ENCODE assay signal across 2 cellular contexts in the genomic region with DNA sequence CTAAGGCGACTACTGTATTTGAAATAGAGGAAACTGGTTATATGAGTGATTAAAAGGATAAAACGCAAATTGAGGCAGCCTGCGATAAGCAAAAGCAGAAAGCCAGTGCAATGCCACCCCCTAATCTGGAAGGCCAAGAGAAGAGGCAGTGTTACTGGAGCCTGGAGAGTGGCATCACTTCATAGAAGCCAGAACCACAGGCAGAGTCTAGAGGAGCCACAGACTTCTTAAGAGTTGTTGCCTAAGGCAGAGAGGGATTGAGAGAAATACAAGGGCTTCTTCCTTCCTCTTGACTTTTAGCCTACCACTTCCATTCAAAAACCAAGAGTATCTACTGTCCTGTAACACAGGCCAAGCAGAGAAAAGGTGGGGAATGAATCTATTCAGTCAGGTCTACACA.
TF ChIP-seq lines count a peak whose summit lies in the region.

No MANE protein-coding gene starts in this region.

TF ChIP-seq in GM23338, 12 proteins besides CTCF, POLR2A, EP300 and RAD21:
- TF ChIP-seq ZNF331 (CRISPR knock-in tag; IDR thresholded peaks at IDR 0.05; ENCODE audit: low read depth): no peak
- TF ChIP-seq, protein P1, sequence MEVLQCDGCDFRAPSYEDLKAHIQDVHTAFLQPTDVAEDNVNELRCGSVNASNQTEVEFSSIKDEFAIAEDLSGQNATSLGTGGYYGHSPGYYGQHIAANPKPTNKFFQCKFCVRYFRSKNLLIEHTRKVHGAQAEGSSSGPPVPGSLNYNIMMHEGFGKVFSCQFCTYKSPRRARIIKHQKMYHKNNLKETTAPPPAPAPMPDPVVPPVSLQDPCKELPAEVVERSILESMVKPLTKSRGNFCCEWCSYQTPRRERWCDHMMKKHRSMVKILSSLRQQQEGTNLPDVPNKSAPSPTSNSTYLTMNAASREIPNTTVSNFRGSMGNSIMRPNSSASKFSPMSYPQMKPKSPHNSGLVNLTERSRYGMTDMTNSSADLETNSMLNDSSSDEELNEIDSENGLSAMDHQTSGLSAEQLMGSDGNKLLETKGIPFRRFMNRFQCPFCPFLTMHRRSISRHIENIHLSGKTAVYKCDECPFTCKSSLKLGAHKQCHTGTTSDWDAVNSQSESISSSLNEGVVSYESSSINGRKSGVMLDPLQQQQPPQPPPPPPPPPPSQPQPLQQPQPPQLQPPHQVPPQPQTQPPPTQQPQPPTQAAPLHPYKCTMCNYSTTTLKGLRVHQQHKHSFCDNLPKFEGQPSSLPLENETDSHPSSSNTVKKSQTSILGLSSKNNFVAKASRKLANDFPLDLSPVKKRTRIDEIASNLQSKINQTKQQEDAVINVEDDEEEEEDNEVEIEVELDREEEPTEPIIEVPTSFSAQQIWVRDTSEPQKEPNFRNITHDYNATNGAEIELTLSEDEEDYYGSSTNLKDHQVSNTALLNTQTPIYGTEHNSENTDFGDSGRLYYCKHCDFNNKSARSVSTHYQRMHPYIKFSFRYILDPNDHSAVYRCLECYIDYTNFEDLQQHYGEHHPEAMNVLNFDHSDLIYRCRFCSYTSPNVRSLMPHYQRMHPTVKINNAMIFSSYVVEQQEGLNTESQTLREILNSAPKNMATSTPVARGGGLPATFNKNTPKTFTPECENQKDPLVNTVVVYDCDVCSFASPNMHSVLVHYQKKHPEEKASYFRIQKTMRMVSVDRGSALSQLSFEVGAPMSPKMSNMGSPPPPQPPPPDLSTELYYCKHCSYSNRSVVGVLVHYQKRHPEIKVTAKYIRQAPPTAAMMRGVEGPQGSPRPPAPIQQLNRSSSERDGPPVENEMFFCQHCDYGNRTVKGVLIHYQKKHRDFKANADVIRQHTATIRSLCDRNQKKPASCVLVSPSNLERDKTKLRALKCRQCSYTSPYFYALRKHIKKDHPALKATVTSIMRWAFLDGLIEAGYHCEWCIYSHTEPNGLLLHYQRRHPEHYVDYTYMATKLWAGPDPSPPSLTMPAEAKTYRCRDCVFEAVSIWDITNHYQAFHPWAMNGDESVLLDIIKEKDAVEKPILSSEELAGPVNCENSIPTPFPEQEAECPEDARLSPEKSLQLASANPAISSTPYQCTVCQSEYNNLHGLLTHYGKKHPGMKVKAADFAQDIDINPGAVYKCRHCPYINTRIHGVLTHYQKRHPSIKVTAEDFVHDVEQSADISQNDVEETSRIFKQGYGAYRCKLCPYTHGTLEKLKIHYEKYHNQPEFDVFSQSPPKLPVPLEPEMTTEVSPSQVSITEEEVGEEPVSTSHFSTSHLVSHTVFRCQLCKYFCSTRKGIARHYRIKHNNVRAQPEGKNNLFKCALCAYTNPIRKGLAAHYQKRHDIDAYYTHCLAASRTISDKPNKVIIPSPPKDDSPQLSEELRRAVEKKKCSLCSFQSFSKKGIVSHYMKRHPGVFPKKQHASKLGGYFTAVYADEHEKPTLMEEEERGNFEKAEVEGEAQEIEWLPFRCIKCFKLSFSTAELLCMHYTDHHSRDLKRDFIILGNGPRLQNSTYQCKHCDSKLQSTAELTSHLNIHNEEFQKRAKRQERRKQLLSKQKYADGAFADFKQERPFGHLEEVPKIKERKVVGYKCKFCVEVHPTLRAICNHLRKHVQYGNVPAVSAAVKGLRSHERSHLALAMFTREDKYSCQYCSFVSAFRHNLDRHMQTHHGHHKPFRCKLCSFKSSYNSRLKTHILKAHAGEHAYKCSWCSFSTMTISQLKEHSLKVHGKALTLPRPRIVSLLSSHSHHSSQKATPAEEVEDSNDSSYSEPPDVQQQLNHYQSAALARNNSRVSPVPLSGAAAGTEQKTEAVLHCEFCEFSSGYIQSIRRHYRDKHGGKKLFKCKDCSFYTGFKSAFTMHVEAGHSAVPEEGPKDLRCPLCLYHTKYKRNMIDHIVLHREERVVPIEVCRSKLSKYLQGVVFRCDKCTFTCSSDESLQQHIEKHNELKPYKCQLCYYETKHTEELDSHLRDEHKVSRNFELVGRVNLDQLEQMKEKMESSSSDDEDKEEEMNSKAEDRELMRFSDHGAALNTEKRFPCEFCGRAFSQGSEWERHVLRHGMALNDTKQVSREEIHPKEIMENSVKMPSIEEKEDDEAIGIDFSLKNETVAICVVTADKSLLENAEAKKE (CRISPR knock-in tag; IDR thresholded peaks at IDR 0.05): no peak
- no peak for TF ChIP-seq EZH2phosphoT487 (IDR thresholded peaks at IDR 0.05; ENCODE audit: unreplicated experiment)
- TF ChIP-seq, protein P2, sequence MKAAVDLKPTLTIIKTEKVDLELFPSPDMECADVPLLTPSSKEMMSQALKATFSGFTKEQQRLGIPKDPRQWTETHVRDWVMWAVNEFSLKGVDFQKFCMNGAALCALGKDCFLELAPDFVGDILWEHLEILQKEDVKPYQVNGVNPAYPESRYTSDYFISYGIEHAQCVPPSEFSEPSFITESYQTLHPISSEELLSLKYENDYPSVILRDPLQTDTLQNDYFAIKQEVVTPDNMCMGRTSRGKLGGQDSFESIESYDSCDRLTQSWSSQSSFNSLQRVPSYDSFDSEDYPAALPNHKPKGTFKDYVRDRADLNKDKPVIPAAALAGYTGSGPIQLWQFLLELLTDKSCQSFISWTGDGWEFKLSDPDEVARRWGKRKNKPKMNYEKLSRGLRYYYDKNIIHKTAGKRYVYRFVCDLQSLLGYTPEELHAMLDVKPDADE (IDR thresholded peaks at IDR 0.05): no peak
- TF ChIP-seq EZH2 (IDR thresholded peaks at IDR 0.05; ENCODE audit: low read depth, unreplicated experiment): no peak
- TF ChIP-seq CREB1 (CRISPR knock-in tag; IDR thresholded peaks at IDR 0.05; ENCODE audit: low read depth): no peak
TF ChIP-seq in GM23338: peak in this region for 0.

TF ChIP-seq in H1, 55 proteins besides CTCF, POLR2A, EP300 and RAD21:
- TF ChIP-seq, protein P3, sequence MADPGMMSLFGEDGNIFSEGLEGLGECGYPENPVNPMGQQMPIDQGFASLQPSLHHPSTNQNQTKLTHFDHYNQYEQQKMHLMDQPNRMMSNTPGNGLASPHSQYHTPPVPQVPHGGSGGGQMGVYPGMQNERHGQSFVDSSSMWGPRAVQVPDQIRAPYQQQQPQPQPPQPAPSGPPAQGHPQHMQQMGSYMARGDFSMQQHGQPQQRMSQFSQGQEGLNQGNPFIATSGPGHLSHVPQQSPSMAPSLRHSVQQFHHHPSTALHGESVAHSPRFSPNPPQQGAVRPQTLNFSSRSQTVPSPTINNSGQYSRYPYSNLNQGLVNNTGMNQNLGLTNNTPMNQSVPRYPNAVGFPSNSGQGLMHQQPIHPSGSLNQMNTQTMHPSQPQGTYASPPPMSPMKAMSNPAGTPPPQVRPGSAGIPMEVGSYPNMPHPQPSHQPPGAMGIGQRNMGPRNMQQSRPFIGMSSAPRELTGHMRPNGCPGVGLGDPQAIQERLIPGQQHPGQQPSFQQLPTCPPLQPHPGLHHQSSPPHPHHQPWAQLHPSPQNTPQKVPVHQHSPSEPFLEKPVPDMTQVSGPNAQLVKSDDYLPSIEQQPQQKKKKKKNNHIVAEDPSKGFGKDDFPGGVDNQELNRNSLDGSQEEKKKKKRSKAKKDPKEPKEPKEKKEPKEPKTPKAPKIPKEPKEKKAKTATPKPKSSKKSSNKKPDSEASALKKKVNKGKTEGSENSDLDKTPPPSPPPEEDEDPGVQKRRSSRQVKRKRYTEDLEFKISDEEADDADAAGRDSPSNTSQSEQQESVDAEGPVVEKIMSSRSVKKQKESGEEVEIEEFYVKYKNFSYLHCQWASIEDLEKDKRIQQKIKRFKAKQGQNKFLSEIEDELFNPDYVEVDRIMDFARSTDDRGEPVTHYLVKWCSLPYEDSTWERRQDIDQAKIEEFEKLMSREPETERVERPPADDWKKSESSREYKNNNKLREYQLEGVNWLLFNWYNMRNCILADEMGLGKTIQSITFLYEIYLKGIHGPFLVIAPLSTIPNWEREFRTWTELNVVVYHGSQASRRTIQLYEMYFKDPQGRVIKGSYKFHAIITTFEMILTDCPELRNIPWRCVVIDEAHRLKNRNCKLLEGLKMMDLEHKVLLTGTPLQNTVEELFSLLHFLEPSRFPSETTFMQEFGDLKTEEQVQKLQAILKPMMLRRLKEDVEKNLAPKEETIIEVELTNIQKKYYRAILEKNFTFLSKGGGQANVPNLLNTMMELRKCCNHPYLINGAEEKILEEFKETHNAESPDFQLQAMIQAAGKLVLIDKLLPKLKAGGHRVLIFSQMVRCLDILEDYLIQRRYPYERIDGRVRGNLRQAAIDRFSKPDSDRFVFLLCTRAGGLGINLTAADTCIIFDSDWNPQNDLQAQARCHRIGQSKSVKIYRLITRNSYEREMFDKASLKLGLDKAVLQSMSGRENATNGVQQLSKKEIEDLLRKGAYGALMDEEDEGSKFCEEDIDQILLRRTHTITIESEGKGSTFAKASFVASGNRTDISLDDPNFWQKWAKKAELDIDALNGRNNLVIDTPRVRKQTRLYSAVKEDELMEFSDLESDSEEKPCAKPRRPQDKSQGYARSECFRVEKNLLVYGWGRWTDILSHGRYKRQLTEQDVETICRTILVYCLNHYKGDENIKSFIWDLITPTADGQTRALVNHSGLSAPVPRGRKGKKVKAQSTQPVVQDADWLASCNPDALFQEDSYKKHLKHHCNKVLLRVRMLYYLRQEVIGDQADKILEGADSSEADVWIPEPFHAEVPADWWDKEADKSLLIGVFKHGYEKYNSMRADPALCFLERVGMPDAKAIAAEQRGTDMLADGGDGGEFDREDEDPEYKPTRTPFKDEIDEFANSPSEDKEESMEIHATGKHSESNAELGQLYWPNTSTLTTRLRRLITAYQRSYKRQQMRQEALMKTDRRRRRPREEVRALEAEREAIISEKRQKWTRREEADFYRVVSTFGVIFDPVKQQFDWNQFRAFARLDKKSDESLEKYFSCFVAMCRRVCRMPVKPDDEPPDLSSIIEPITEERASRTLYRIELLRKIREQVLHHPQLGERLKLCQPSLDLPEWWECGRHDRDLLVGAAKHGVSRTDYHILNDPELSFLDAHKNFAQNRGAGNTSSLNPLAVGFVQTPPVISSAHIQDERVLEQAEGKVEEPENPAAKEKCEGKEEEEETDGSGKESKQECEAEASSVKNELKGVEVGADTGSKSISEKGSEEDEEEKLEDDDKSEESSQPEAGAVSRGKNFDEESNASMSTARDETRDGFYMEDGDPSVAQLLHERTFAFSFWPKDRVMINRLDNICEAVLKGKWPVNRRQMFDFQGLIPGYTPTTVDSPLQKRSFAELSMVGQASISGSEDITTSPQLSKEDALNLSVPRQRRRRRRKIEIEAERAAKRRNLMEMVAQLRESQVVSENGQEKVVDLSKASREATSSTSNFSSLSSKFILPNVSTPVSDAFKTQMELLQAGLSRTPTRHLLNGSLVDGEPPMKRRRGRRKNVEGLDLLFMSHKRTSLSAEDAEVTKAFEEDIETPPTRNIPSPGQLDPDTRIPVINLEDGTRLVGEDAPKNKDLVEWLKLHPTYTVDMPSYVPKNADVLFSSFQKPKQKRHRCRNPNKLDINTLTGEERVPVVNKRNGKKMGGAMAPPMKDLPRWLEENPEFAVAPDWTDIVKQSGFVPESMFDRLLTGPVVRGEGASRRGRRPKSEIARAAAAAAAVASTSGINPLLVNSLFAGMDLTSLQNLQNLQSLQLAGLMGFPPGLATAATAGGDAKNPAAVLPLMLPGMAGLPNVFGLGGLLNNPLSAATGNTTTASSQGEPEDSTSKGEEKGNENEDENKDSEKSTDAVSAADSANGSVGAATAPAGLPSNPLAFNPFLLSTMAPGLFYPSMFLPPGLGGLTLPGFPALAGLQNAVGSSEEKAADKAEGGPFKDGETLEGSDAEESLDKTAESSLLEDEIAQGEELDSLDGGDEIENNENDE (IDR thresholded peaks at IDR 0.05; ENCODE audit: insufficient replicate concordance, low read length): no peak
- TF ChIP-seq YY1 (IDR thresholded peaks at IDR 0.05; ENCODE audit: low read depth, low read length) (no peak), SP4 (IDR thresholded peaks at IDR 0.05; ENCODE audit: low read length) (no peak), KDM5A (IDR thresholded peaks at IDR 0.05; ENCODE audit: low read length) (no peak), KDM4A (IDR thresholded peaks at IDR 0.05; ENCODE audit: low read depth, low read length, severe bottlenecking) (no peak), SIX5 (IDR thresholded peaks at IDR 0.05; ENCODE audit: low read depth, low read length) (no peak), MAFK (IDR thresholded peaks at IDR 0.05; ENCODE audit: low read depth, low read length) (no peak), EGR1 (IDR thresholded peaks at IDR 0.05; ENCODE audit: borderline replicate concordance, low read depth, low read length) (no peak), BACH1 (IDR thresholded peaks at IDR 0.05; ENCODE audit: low read length) (no peak), BCL11A (IDR thresholded peaks at IDR 0.05; ENCODE audit: low read depth in 2 of 2, low read length in 2 of 2) (no peak), CTBP2 (IDR thresholded peaks at IDR 0.05; ENCODE audit: borderline replicate concordance, insufficient read depth, insufficient read length, low read length) (no peak)
- TF ChIP-seq, protein P4, sequence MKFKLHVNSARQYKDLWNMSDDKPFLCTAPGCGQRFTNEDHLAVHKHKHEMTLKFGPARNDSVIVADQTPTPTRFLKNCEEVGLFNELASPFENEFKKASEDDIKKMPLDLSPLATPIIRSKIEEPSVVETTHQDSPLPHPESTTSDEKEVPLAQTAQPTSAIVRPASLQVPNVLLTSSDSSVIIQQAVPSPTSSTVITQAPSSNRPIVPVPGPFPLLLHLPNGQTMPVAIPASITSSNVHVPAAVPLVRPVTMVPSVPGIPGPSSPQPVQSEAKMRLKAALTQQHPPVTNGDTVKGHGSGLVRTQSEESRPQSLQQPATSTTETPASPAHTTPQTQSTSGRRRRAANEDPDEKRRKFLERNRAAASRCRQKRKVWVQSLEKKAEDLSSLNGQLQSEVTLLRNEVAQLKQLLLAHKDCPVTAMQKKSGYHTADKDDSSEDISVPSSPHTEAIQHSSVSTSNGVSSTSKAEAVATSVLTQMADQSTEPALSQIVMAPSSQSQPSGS (IDR thresholded peaks at IDR 0.05; ENCODE audit: low read length): no peak
